1 cellular context compared by ENCODE assay signal in genomic region chr11:3161720-3162409, GRCh38.
A peak's percentile ranks its signal among the peaks of the same experiment; 100 is the strongest.
TF ChIP-seq lines count a peak whose summit lies in the region.

No MANE protein-coding gene starts in this region.

TF ChIP-seq in HEK293, 187 proteins besides CTCF, POLR2A, EP300 and RAD21 (continued from another document):
- TF ChIP-seq PRDM10 (tag by site-specific recombination; IDR thresholded peaks at IDR 0.05) = peak; percentile 37; the same call in 1 of the 2 replicates
